In the genomic region with DNA sequence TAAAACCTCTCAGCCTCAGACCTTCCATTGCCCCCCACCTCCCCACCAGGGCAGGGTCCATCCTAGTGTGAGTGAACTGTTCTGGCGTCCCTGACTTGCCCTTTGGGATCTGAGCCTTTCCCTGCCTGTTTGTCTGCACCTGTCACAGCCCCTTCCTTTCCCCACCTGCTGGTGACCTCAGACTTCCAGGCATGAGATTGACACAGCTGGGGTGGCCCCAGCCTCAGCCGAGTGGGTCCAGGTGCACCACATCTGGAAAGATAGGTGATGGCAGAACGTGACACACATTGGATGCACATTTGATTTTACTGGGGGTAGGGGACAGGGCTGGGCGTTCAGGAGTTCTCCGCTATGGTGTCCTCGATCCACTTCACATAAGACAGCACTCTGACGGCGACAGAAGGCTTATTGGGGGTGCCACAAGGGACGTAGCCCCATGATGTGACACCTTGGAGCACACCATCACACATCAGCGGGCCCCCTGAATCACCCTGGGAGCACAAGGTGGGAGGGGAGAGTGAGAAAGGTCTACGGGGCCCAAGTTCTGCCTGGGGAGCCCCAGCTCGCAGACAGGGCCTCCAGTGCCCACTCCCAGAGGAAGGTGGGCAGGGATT, we compare ENCODE assay signal across 14 cellular contexts. TPM values are rescaled to one million over a fixed set of nuclear protein-coding genes. Genes with fewer than 3 reads are reported as not detected.
DNase-seq lines count a peak whose midpoint lies in the region; TF ChIP-seq lines count a peak whose summit lies in the region.
"Had no signal": no experiment of that assay in that cellular context is flagged by ENCODE, and none has a peak within 500 bp of the region (broad histone marks: within the 10 kb centered on the region; RNA-seq: fewer than 3 reads in every experiment).

No MANE protein-coding gene starts in this region.

- no peaks in the 10 kb centered on the region for H4K20me1 ChIP-seq in H9 (ENCODE audit: control insufficient read depth, insufficient read depth, insufficient read length)
- no peaks in the 10 kb centered on the region for H4K20me1 ChIP-seq in osteoblast (ENCODE audit: insufficient read depth, low read length)

- no peak overlapping the region for H4K8ac ChIP-seq in H9 (replicated peaks; ENCODE audit: insufficient read length, low read depth, low read length)

- H3K23me2 ChIP-seq in H9 (ENCODE audit: insufficient read length, low read depth, low read length, poor library complexity, severe bottlenecking), result peaks cover 8% of the 10 kb centered on the region

- no peak overlapping the region for H2BK120ac ChIP-seq in H9 (ENCODE audit: low read depth, low read length, poor library complexity, severe bottlenecking)

- H2BK20ac ChIP-seq in H9 (ENCODE audit: low read depth, low read length, poor library complexity, severe bottlenecking), result no peak overlapping the region

- H2BK15ac ChIP-seq in H9 (ENCODE audit: low read depth, low read length), result no peak overlapping the region

- TF ChIP-seq CTCF in H9 (conservative IDR thresholded peaks at IDR 0.05), result no peak
- TF ChIP-seq CTCF in osteoblast (IDR thresholded peaks at IDR 0.05; ENCODE audit: extremely low read depth, low read depth, low read length), result no peak

- no peak overlapping the region for H2AK5ac ChIP-seq in H9 (ENCODE audit: insufficient read length, low read length)

- WGBS in H9 (ENCODE audit: extremely low coverage, insufficient read length, low lambda C conversion rate), result no CpG with 5 or more reads among the region's 12 CpGs

- no peak overlapping the region for H3K14ac ChIP-seq in H9 (ENCODE audit: insufficient read depth, low read length)

- H2AFZ ChIP-seq in H9 (ENCODE audit: low read length) (no peak overlapping the region), osteoblast (ENCODE audit: low read length) (no peak overlapping the region)

- H3K36me3 Mint-ChIP-seq in activated CD4-positive, alpha-beta T cell treated with anti-CD3 and anti-CD28 coated beads, Interleukin-2, amount 10 ng/mL, durations not matched to agents 24 days and 14 days (ENCODE audit: low read depth), result peaks cover 3% of the 10 kb centered on the region
- peaks cover 0 to 2% (median 0%) of the 10 kb centered on the region in 3 experiments; a peak in 4 of 7 replicates for H3K36me3 Mint-ChIP-seq in H9 (ENCODE audit: insufficient read depth in 1 of 3, low read depth in 3 of 3)
- no peaks in the 10 kb centered on the region for H3K36me3 Mint-ChIP-seq in activated T-helper 2 cell treated with anti-CD3 and anti-CD28 coated beads, Interferon-gamma antibody, Interleukin-2, Interleukin-4, amounts not matched to agents 10 μg/mL and 5 μg/mL and 100 μg/mL, durations not matched to agents 14 hours and 24 hours and 36 hours (ENCODE audit: low read depth)

- H3K4me1 Mint-ChIP-seq in activated CD4-positive, alpha-beta T cell treated with anti-CD3 and anti-CD28 coated beads, Interleukin-2, amount 10 ng/mL, durations not matched to agents 24 days and 14 days, result peaks cover 35% of the 10 kb centered on the region
- H3K4me1 Mint-ChIP-seq in H9, result peaks cover 33 to 42% of the 10 kb centered on the region in 2 experiments
- H3K4me1 Mint-ChIP-seq in activated T-helper 2 cell treated with anti-CD3 and anti-CD28 coated beads, Interferon-gamma antibody, Interleukin-2, Interleukin-4, amounts not matched to agents 10 μg/mL and 5 μg/mL and 100 μg/mL, durations not matched to agents 14 hours and 24 hours and 36 hours (ENCODE audit: low read depth), result peaks cover 32% of the 10 kb centered on the region

- no peak overlapping the region for H4K5ac ChIP-seq in H9 (ENCODE audit: insufficient read length, low read depth, low read length)

- no peak for DNase-seq in activated CD4-positive, alpha-beta T cell treated with anti-CD3 and anti-CD28 coated beads, Interleukin-2, amount 10 ng/mL, durations not matched to agents 24 days and 14 days
- no peak for DNase-seq in activated CD4-positive, alpha-beta T cell treated with anti-CD3 and anti-CD28 coated beads, Interleukin-2, amount 50 U/mL, for 4 hours
- DNase-seq in H9 (no peak), osteoblast (ENCODE audit: insufficient read length, low spot score, missing footprints) (peak; percentile 71), HK-2 (ENCODE audit: unreplicated experiment) (no peak), NCI-H1048 (lab: John Stamatoyannopoulos, UW) (no peak)
- DNase-seq in activated T-helper 2 cell treated with anti-CD3 and anti-CD28 coated beads, Interferon-gamma antibody, Interleukin-2, Interleukin-4, amounts not matched to agents 10 μg/mL and 5 μg/mL and 100 μg/mL, durations not matched to agents 14 hours and 24 hours and 36 hours (ENCODE audit: low spot score), result no peak
- DNase-seq in stimulated activated CD4-positive, alpha-beta T cell treated with anti-CD3 and anti-CD28 coated beads, Interleukin-12 subunit alpha, Interleukin-12 subunit beta, amount 100 ng/mL, for 4 hours, result no peak
- DNase-seq: NCI-H187 treated with DMSO at 0.1 percent for 48 hours had no signal

- peak overlapping the region; percentile 68 for H3K4me2 ChIP-seq in H9 (ENCODE audit: insufficient read depth, insufficient read length, low read length)
- H3K4me2 ChIP-seq in osteoblast (ENCODE audit: insufficient read depth, low read length), result no peak overlapping the region

- no peak overlapping the region for H3K9ac ChIP-seq in H9 (ENCODE audit: extremely low read depth, insufficient read length, low read length)

- peak overlapping the region; percentile 17 for H3K27ac Mint-ChIP-seq in activated CD4-positive, alpha-beta T cell treated with anti-CD3 and anti-CD28 coated beads, Interleukin-2, amount 10 ng/mL, durations not matched to agents 24 days and 14 days
- no peak overlapping the region for H3K27ac Mint-ChIP-seq in H9
- peak overlapping the region; percentile 9 for H3K27ac Mint-ChIP-seq in activated T-helper 2 cell treated with anti-CD3 and anti-CD28 coated beads, Interferon-gamma antibody, Interleukin-2, Interleukin-4, amounts not matched to agents 10 μg/mL and 5 μg/mL and 100 μg/mL, durations not matched to agents 14 hours and 24 hours and 36 hours
- H3K27ac Mint-ChIP-seq: progenitor cell of endocrine pancreas had no signal

- H3K56ac ChIP-seq in H9 (ENCODE audit: insufficient read length, low read depth, low read length), result no peak overlapping the region

- peaks cover 12% of the 10 kb centered on the region; the same call in 1 of the 2 replicates for H3K27me3 ChIP-seq in H9 (ENCODE audit: insufficient read depth, low read length)
- H3K27me3 ChIP-seq in osteoblast (ENCODE audit: insufficient read depth, low read length), result peaks cover 28% of the 10 kb centered on the region

- H3K23ac ChIP-seq in H9 (ENCODE audit: insufficient read length, low read depth, low read length), result no peak overlapping the region

- H4K91ac ChIP-seq in H9 (ENCODE audit: insufficient read length, low read depth, low read length), result no peak overlapping the region

- H3T11ph ChIP-seq in H9 (ENCODE audit: low read length), result no peak overlapping the region

- H3K36me3 ChIP-seq in osteoblast (ENCODE audit: insufficient read depth, low read length), result no peaks in the 10 kb centered on the region

- H3K27me3 Mint-ChIP-seq in activated CD4-positive, alpha-beta T cell treated with anti-CD3 and anti-CD28 coated beads, Interleukin-2, amount 10 ng/mL, durations not matched to agents 24 days and 14 days, result peaks cover 38% of the 10 kb centered on the region
- H3K27me3 Mint-ChIP-seq in H9 (ENCODE audit: low read depth), result peaks cover 89% of the 10 kb centered on the region
- peaks cover 32% of the 10 kb centered on the region for H3K27me3 Mint-ChIP-seq in activated T-helper 2 cell treated with anti-CD3 and anti-CD28 coated beads, Interferon-gamma antibody, Interleukin-2, Interleukin-4, amounts not matched to agents 10 μg/mL and 5 μg/mL and 100 μg/mL, durations not matched to agents 14 hours and 24 hours and 36 hours (ENCODE audit: low read depth)

- no peak overlapping the region for H2BK12ac ChIP-seq in H9 (ENCODE audit: insufficient read length, low read depth, low read length)

- peaks cover 5% of the 10 kb centered on the region; the same call in 1 of the 2 replicates for H3K4me1 ChIP-seq in H9 (ENCODE audit: insufficient read depth, low read length)
- H3K4me1 ChIP-seq in osteoblast (ENCODE audit: insufficient read depth, low read length), result no peaks in the 10 kb centered on the region

- H2BK5ac ChIP-seq in H9 (ENCODE audit: insufficient read length, low read length), result no peak overlapping the region

- intact Hi-C loops in activated CD4-positive, alpha-beta T cell treated with anti-CD3 and anti-CD28 coated beads, Interleukin-2, amount 10 ng/mL, durations not matched to agents 24 days and 14 days (cut with micrococcal nuclease), result loop anchor here (1.0 kb wide), 1 partner anchor 17 kb away; no protein-coding TSS in a partner anchor
- intact Hi-C loops in activated T-helper 2 cell treated with anti-CD3 and anti-CD28 coated beads, Interferon-gamma antibody, Interleukin-2, Interleukin-4, amounts not matched to agents 10 μg/mL and 5 μg/mL and 100 μg/mL, durations not matched to agents 14 hours and 24 hours and 36 hours (cut with micrococcal nuclease), result no loop called here

- H3K9me3 ChIP-seq in H9 (ENCODE audit: control insufficient read depth, low read depth, low read length) (no peaks in the 10 kb centered on the region), osteoblast (ENCODE audit: low read depth, low read length) (no peaks in the 10 kb centered on the region)

- no peak overlapping the region for H3K18ac ChIP-seq in H9 (ENCODE audit: insufficient read length, low read depth, low read length)

- H3K27ac ChIP-seq in H9 (ENCODE audit: insufficient read length, low read depth, low read length), result no peak overlapping the region
- H3K27ac ChIP-seq in osteoblast (ENCODE audit: low read depth, low read length), result no peak overlapping the region

- no peaks in the 10 kb centered on the region for H3K79me1 ChIP-seq in H9 (ENCODE audit: insufficient read depth, low read depth, low read length, poor library complexity, severe bottlenecking)

- no peak overlapping the region for H3K4me3 ChIP-seq in osteoblast (ENCODE audit: insufficient read depth, low read length)

- peaks cover 3% of the 10 kb centered on the region for H3K9me3 Mint-ChIP-seq in activated CD4-positive, alpha-beta T cell treated with anti-CD3 and anti-CD28 coated beads, Interleukin-2, amount 10 ng/mL, durations not matched to agents 24 days and 14 days
- H3K9me3 Mint-ChIP-seq in H9, result peaks cover 3 to 4% of the 10 kb centered on the region in 2 experiments; a peak in 3 of 5 replicates
- H3K9me3 Mint-ChIP-seq in activated T-helper 2 cell treated with anti-CD3 and anti-CD28 coated beads, Interferon-gamma antibody, Interleukin-2, Interleukin-4, amounts not matched to agents 10 μg/mL and 5 μg/mL and 100 μg/mL, durations not matched to agents 14 hours and 24 hours and 36 hours, result peaks cover 10% of the 10 kb centered on the region

- no peaks in the 10 kb centered on the region for H3K79me2 ChIP-seq in H9 (ENCODE audit: insufficient read depth, low read length)
- no peaks in the 10 kb centered on the region for H3K79me2 ChIP-seq in osteoblast (ENCODE audit: insufficient read depth, low read length)

- no peak overlapping the region for H3K4ac ChIP-seq in H9 (ENCODE audit: low read depth, low read length)

- peak overlapping the region; percentile 77 for H3K4me3 Mint-ChIP-seq in activated CD4-positive, alpha-beta T cell treated with anti-CD3 and anti-CD28 coated beads, Interleukin-2, amount 10 ng/mL, durations not matched to agents 24 days and 14 days
- H3K4me3 Mint-ChIP-seq in H9, result peak overlapping the region; percentile 76 to 87; a peak in 4 of 5 replicates
- H3K4me3 Mint-ChIP-seq in activated T-helper 2 cell treated with anti-CD3 and anti-CD28 coated beads, Interferon-gamma antibody, Interleukin-2, Interleukin-4, amounts not matched to agents 10 μg/mL and 5 μg/mL and 100 μg/mL, durations not matched to agents 14 hours and 24 hours and 36 hours (ENCODE audit: low read depth), result peak overlapping the region; percentile 86

RNA-seq across cellular contexts. Expression of gene KLK1, which starts 4.6 kb away (rescaled TPM):
- total RNA-seq in activated CD4-positive, alpha-beta T cell treated with anti-CD3 and anti-CD28 coated beads, Interleukin-2, amount 10 ng/mL, durations not matched to agents 24 days and 14 days, result 3.0 TPM in 2 replicates
- total RNA-seq in H9 (2021) (2.1 and 2.3 TPM in 2 replicates), osteoblast (not detected in 2 replicates)
- 3.0 and 3.5 TPM in 2 replicates for total RNA-seq in activated T-helper 2 cell treated with anti-CD3 and anti-CD28 coated beads, Interferon-gamma antibody, Interleukin-2, Interleukin-4, amounts not matched to agents 10 μg/mL and 5 μg/mL and 100 μg/mL, durations not matched to agents 14 hours and 24 hours and 36 hours
- total RNA-seq: dermis microvascular lymphatic vessel endothelial cell, frontal cortex, G401, left ventricle myocardium superior, progenitor cell of endocrine pancreas had no signal

RNA-seq across cellular contexts. Expression of gene KLK15, which starts 14.4 kb away (rescaled TPM):
- not detected in 2 replicates for total RNA-seq in activated CD4-positive, alpha-beta T cell treated with anti-CD3 and anti-CD28 coated beads, Interleukin-2, amount 10 ng/mL, durations not matched to agents 24 days and 14 days
- not detected in 2 replicates for total RNA-seq in H9 (2021)
- not detected in 2 replicates for total RNA-seq in activated T-helper 2 cell treated with anti-CD3 and anti-CD28 coated beads, Interferon-gamma antibody, Interleukin-2, Interleukin-4, amounts not matched to agents 10 μg/mL and 5 μg/mL and 100 μg/mL, durations not matched to agents 14 hours and 24 hours and 36 hours
- total RNA-seq in osteoblast, result not detected in 2 replicates
- total RNA-seq: dermis microvascular lymphatic vessel endothelial cell, frontal cortex, G401, left ventricle myocardium superior, progenitor cell of endocrine pancreas had no signal

RNA-seq across cellular contexts. Expression of gene ACP4, which starts 28.8 kb away (rescaled TPM):
- not detected in 2 replicates for total RNA-seq in activated CD4-positive, alpha-beta T cell treated with anti-CD3 and anti-CD28 coated beads, Interleukin-2, amount 10 ng/mL, durations not matched to agents 24 days and 14 days
- total RNA-seq in H9 (2021), result not detected in 2 replicates
- total RNA-seq in activated T-helper 2 cell treated with anti-CD3 and anti-CD28 coated beads, Interferon-gamma antibody, Interleukin-2, Interleukin-4, amounts not matched to agents 10 μg/mL and 5 μg/mL and 100 μg/mL, durations not matched to agents 14 hours and 24 hours and 36 hours, result not detected in 2 replicates
- not detected in 2 replicates for total RNA-seq in osteoblast
- total RNA-seq: dermis microvascular lymphatic vessel endothelial cell, frontal cortex, G401, left ventricle myocardium superior, progenitor cell of endocrine pancreas had no signal

RNA-seq across cellular contexts. Expression of gene KLK3, which starts 35.7 kb away (rescaled TPM):
- total RNA-seq in activated CD4-positive, alpha-beta T cell treated with anti-CD3 and anti-CD28 coated beads, Interleukin-2, amount 10 ng/mL, durations not matched to agents 24 days and 14 days, result not detected in 2 replicates
- not detected in 2 replicates for total RNA-seq in H9 (2021)
- total RNA-seq in activated T-helper 2 cell treated with anti-CD3 and anti-CD28 coated beads, Interferon-gamma antibody, Interleukin-2, Interleukin-4, amounts not matched to agents 10 μg/mL and 5 μg/mL and 100 μg/mL, durations not matched to agents 14 hours and 24 hours and 36 hours, result not detected in 2 replicates
- not detected in 2 replicates for total RNA-seq in osteoblast
- total RNA-seq: dermis microvascular lymphatic vessel endothelial cell, frontal cortex, G401, left ventricle myocardium superior, progenitor cell of endocrine pancreas had no signal

RNA-seq across cellular contexts. Expression of gene GPR32, which starts 48.7 kb away (rescaled TPM):
- not detected in 2 replicates for total RNA-seq in activated CD4-positive, alpha-beta T cell treated with anti-CD3 and anti-CD28 coated beads, Interleukin-2, amount 10 ng/mL, durations not matched to agents 24 days and 14 days
- total RNA-seq in H9 (2021), result not detected in 2 replicates
- total RNA-seq in activated T-helper 2 cell treated with anti-CD3 and anti-CD28 coated beads, Interferon-gamma antibody, Interleukin-2, Interleukin-4, amounts not matched to agents 10 μg/mL and 5 μg/mL and 100 μg/mL, durations not matched to agents 14 hours and 24 hours and 36 hours, result not detected in 2 replicates
- not detected in 2 replicates for total RNA-seq in osteoblast
- total RNA-seq: dermis microvascular lymphatic vessel endothelial cell, frontal cortex, G401, left ventricle myocardium superior, progenitor cell of endocrine pancreas had no signal

Comparison
In these comparisons a context has a peak if more than half of its experiments do, and no peak if none do; other contexts are left out.
1. H3K27ac Mint-ChIP-seq: peak in activated CD4-positive, alpha-beta T cell treated with anti-CD3 and anti-CD28 coated beads, Interleukin-2, amount 10 ng/mL, durations not matched to agents 24 days and 14 days (single experiment) and activated T-helper 2 cell treated with anti-CD3 and anti-CD28 coated beads, Interferon-gamma antibody, Interleukin-2, Interleukin-4, amounts not matched to agents 10 μg/mL and 5 μg/mL and 100 μg/mL, durations not matched to agents 14 hours and 24 hours and 36 hours (single experiment); none in H9 (0 of 3).
2. Peak in every context shown above with its lines, with median percentiles within 50 percentile points of each other: H3K4me3 Mint-ChIP-seq.